Comparison of ENCODE assay signal across 9 cellular contexts in the genomic region with DNA sequence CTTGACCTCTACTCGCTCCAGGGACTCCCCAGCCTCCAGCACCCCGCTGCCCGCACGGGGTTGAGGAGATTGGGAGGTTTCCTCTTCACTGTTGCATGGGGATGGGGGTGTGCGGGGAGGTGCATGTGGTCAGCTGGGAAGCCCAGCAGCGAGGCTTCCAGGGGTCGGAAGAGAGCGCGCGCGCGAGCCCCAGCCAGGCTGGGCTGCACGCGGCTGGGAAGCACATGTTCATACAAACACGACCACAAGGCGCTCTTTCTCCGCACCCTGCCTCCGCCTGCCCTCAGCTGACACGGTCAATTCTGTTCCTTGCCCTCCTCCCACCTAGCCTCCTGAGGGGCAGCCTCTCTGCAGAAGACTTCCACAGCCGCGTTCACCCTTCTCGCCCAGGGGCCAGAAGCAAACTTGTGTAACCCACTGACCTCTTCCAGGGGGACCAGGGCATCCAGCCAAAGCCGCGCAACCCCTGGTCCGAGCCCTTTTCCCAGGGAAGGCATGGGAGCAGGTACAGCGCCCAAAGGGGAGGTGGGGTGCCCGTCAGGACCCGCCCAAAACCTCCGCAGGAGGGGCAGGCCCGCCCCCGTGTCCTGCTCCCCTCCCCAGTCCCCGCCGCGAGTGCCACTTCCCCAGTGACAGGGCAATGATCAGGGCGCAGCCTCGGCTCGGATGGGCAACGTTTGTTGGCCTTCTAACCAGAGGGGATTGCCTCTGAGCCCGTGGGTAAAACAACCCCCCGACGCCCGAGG. TPM values are rescaled to one million over a fixed set of nuclear protein-coding genes. Genes with fewer than 3 reads are reported as not detected.
DNase-seq lines count a peak whose midpoint lies in the region; ATAC-seq and TF ChIP-seq lines count a peak whose summit lies in the region.
"Had no signal": no experiment of that assay in that cellular context is flagged by ENCODE, and none has a peak within 500 bp of the region (broad histone marks: within the 10 kb centered on the region; RNA-seq: fewer than 3 reads in every experiment).

No MANE protein-coding gene starts in this region.

- peak overlapping the region; percentile 63 for H3K27ac Mint-ChIP-seq in dendritic cell treated with granulocyte-macrophage colony-stimulating factor and Interleukin-4, amounts not matched to agents 40 ng/mL and 50 ng/mL, for 4 days
- H3K27ac Mint-ChIP-seq in CD4-positive, alpha-beta T cell = no peak overlapping the region

- H3K27me3 Mint-ChIP-seq in dendritic cell treated with granulocyte-macrophage colony-stimulating factor and Interleukin-4, amounts not matched to agents 40 ng/mL and 50 ng/mL, for 4 days = peaks cover 30% of the 10 kb centered on the region
- H3K27me3 Mint-ChIP-seq in CD4-positive, alpha-beta T cell = peaks cover 35% of the 10 kb centered on the region

- DNase-seq in HFF-Myc (ENCODE audit: extremely low read depth, low read depth) (no peak), left kidney (ENCODE audit: low read depth, low spot score) (peak; percentile 69), testis (peak; percentile 17), NCI-H446 (lab: John Stamatoyannopoulos, UW) (no peak), SHP77 (lab: John Stamatoyannopoulos, UW) (no peak)
- no peak for DNase-seq in CD4-positive, alpha-beta T cell
- DNase-seq: activated effector memory CD4-positive, alpha-beta T cell treated with Interleukin-2 at 50 U/mL for 16 hours had no signal

- no peaks in the 10 kb centered on the region for H3K27me3 ChIP-seq in testis
- peaks cover 39% of the 10 kb centered on the region for H3K27me3 ChIP-seq in CD4-positive, alpha-beta T cell (ENCODE audit: control insufficient read depth, insufficient read depth, low read length)

- H3K4me3 ChIP-seq in HFF-Myc (replicated peaks; ENCODE audit: low read depth, low read length) (peak overlapping the region; percentile 38), testis (peak overlapping the region in 1 of 2 donors; percentile 40)

- no peak overlapping the region for H3K27ac ChIP-seq in testis
- no peak overlapping the region for H3K27ac ChIP-seq in CD4-positive, alpha-beta T cell (ENCODE audit: low read depth, low read length)

- H3K36me3 Mint-ChIP-seq in dendritic cell treated with granulocyte-macrophage colony-stimulating factor and Interleukin-4, amounts not matched to agents 40 ng/mL and 50 ng/mL, for 4 days (ENCODE audit: low read depth) = no peaks in the 10 kb centered on the region
- no peaks in the 10 kb centered on the region for H3K36me3 Mint-ChIP-seq in CD4-positive, alpha-beta T cell (ENCODE audit: low read depth)

- peaks cover 46% of the 10 kb centered on the region for H3K4me1 Mint-ChIP-seq in dendritic cell treated with granulocyte-macrophage colony-stimulating factor and Interleukin-4, amounts not matched to agents 40 ng/mL and 50 ng/mL, for 4 days (ENCODE audit: low read depth)
- peaks cover 4% of the 10 kb centered on the region for H3K4me1 Mint-ChIP-seq in CD4-positive, alpha-beta T cell (ENCODE audit: low read depth)

- CTCF ChIA-PET in CD4-positive, alpha-beta T cell (lab: Charles Lee) = no interaction called here

- no peak for ATAC-seq in CD4-positive, alpha-beta T cell (ENCODE audit: poor library complexity)
- no peak for ATAC-seq in GM19467 (IDR thresholded peaks at IDR 0.05; ENCODE audit: unreplicated experiment)

- intact Hi-C loops in dendritic cell treated with granulocyte-macrophage colony-stimulating factor and Interleukin-4, amounts not matched to agents 40 ng/mL and 50 ng/mL, for 4 days (cut with micrococcal nuclease) = loop anchor here (5.0 kb wide), 1 partner anchor 202 kb away; no protein-coding TSS in a partner anchor
- intact Hi-C loops in testis (cut with DNase I; ENCODE audit: low total_unique reads) = no loop called here
- intact Hi-C loops in CD4-positive, alpha-beta T cell (cut with DNase I, micrococcal nuclease) = no loop called here

- TF ChIP-seq CTCF in HFF-Myc (IDR thresholded peaks at IDR 0.05; ENCODE audit: low read depth, low read length, missing control alignments) (no peak), testis (IDR thresholded peaks at IDR 0.05) (no peak)
- TF ChIP-seq CTCF in CD4-positive, alpha-beta T cell (IDR thresholded peaks at IDR 0.05) = no peak

- H3K4me1 ChIP-seq in testis = peaks cover 10% of the 10 kb centered on the region

- H3K9me3 Mint-ChIP-seq in dendritic cell treated with granulocyte-macrophage colony-stimulating factor and Interleukin-4, amounts not matched to agents 40 ng/mL and 50 ng/mL, for 4 days = no peaks in the 10 kb centered on the region
- no peaks in the 10 kb centered on the region for H3K9me3 Mint-ChIP-seq in CD4-positive, alpha-beta T cell

- H3K9me3 ChIP-seq in testis = no peaks in the 10 kb centered on the region
- H3K9me3 ChIP-seq in CD4-positive, alpha-beta T cell (ENCODE audit: control insufficient read depth, low read length) = no peaks in the 10 kb centered on the region

- WGBS in testis, 2 donors = 9 to 11% methylated on average over 17 to 36 of the region's 42 CpGs

- POLR2A ChIA-PET in CD4-positive, alpha-beta T cell (lab: Charles Lee) = no interaction called here

- H3K4me3 Mint-ChIP-seq in dendritic cell treated with granulocyte-macrophage colony-stimulating factor and Interleukin-4, amounts not matched to agents 40 ng/mL and 50 ng/mL, for 4 days = peak overlapping the region; percentile 71
- no peak overlapping the region for H3K4me3 Mint-ChIP-seq in CD4-positive, alpha-beta T cell

- H3K36me3 ChIP-seq in testis (ENCODE audit: low read depth, missing control alignments) = no peaks in the 10 kb centered on the region

- TF ChIP-seq POLR2A in testis (IDR thresholded peaks at IDR 0.05) = no peak

RNA-seq across cellular contexts. Expression of gene COL24A1, which starts 1.3 kb away (rescaled TPM):
- total RNA-seq in testis = 1 to 10 TPM; 1.8 to 2.4 TPM
- polyA plus RNA-seq in testis (ENCODE audit: insufficient read depth, low read depth, low replicate concordance) = 0.75 TPM
- under 1 TPM in 1 of 2 experiments, not detected in 1; 0.25 TPM for total RNA-seq in CD4-positive, alpha-beta T cell

Comparison
In these comparisons a context has a peak if more than half of its experiments do, and no peak if none do; other contexts are left out.
1. DNase-seq: peak in left kidney (single experiment) and testis (single experiment); none in HFF-Myc (single experiment), CD4-positive, alpha-beta T cell (0 of 10), NCI-H446 (0 of 2) and SHP77 (0 of 2).